9 cellular contexts compared by ENCODE assay signal in genomic region chr6:53796791-53797190, GRCh38. TPM values are rescaled to one million over a fixed set of nuclear protein-coding genes. Genes with fewer than 3 reads are reported as not detected.
A peak's percentile ranks its signal among the peaks of the same experiment; 100 is the strongest.
DNase-seq lines count a peak whose midpoint lies in the region; TF ChIP-seq lines count a peak whose summit lies in the region.
"Had no signal": no experiment of that assay in that cellular context is flagged by ENCODE, and none has a peak within 500 bp of the region (broad histone marks: within the 10 kb centered on the region; RNA-seq: fewer than 3 reads in every experiment).

No MANE protein-coding gene starts in this region.

- H2AFZ ChIP-seq in PC-9 (peak overlapping the region; percentile 92), neuron (ENCODE audit: low read depth, low read length) (no peak overlapping the region), Karpas-422 (ENCODE audit: low read length) (no peak overlapping the region)

- H3K4me3 ChIP-seq in Caco-2 (ENCODE audit: low read depth, low read length) (peak overlapping the region; percentile 98), PC-9 (peak overlapping the region; percentile 86; the same call in 1 of the 2 replicates), endocrine pancreas (ENCODE audit: control insufficient read depth, insufficient read depth, low read length) (peak overlapping the region; percentile 86), neuron (ENCODE audit: low read length) (peak overlapping the region; percentile 63), Karpas-422 (ENCODE audit: low read length) (no peak overlapping the region)

- H3K79me2 ChIP-seq in PC-9 (ENCODE audit: low read depth) (peaks cover 70% of the 10 kb centered on the region), Karpas-422 (ENCODE audit: low read length) (no peaks in the 10 kb centered on the region)

- H3F3A ChIP-seq in PC-9 (ENCODE audit: insufficient read depth, low read depth): peaks cover 19% of the 10 kb centered on the region

- no peaks in the 10 kb centered on the region for H3K27me3 Mint-ChIP-seq in Caco-2 (ENCODE audit: insufficient read depth, unreplicated experiment)

- H3K9me2 ChIP-seq in PC-9 (ENCODE audit: insufficient read depth) (no peaks in the 10 kb centered on the region), Karpas-422 (replicated peaks; ENCODE audit: insufficient read depth, low read length) (no peaks in the 10 kb centered on the region)

- CTCF ChIA-PET in Caco-2 (lab: Charles Lee): interaction anchor here (0.6 to 5.2 kb wide), 6 partner anchors 52 to 194 kb away, joined by 3 to 32 read pairs (median 10); no protein-coding TSS in a partner anchor
- CTCF ChIA-PET in PC-9 (lab: Charles Lee): interaction anchor here (1.3 to 5.0 kb wide), 2 partner anchors 69 to 159 kb away, joined by 3 to 23 read pairs; no protein-coding TSS in a partner anchor

- TF ChIP-seq CTCF in Caco-2 (IDR thresholded peaks at IDR 0.05; ENCODE audit: insufficient read depth in 1 of 2, low read depth in 1 of 2, low read length in 1 of 2, severe bottlenecking in 1 of 2, unreplicated experiment in 1 of 2) (no peak), PC-9 (conservative IDR thresholded peaks at IDR 0.05) (no peak)

- peak overlapping the region; percentile 94 for H3K27ac Mint-ChIP-seq in Caco-2 (ENCODE audit: unreplicated experiment)

- BruUV-seq in Caco-2 (replicated peaks; lab: Mats Ljungman, UMichigan): no TSS peak
- no TSS peak for BruUV-seq in PC-9 (replicated peaks; lab: Mats Ljungman, UMichigan)

- H3K9ac ChIP-seq in endocrine pancreas (ENCODE audit: control insufficient read depth, insufficient read depth, low read length): peak overlapping the region; percentile 77
- H3K9ac ChIP-seq in Karpas-422 (ENCODE audit: low read length): no peak overlapping the region

- DNase-seq in Caco-2 (no peak), PC-9 (peak in 1 of 2 experiments; percentile 59), CD1c-positive myeloid dendritic cell (ENCODE audit: extremely low spot score) (no peak), ureter (ENCODE audit: low spot score) (no peak), Karpas-422 (no peak), HCEC 1CT (no peak)

- H3K9me3 ChIP-seq in Caco-2 (no peaks in the 10 kb centered on the region), PC-9 (ENCODE audit: insufficient read depth, low read depth) (no peaks in the 10 kb centered on the region), endocrine pancreas (ENCODE audit: control insufficient read depth, low read length) (no peaks in the 10 kb centered on the region), neuron (ENCODE audit: low read length) (no peaks in the 10 kb centered on the region), Karpas-422 (ENCODE audit: low read length) (no peaks in the 10 kb centered on the region)

- H3K4me2 ChIP-seq in PC-9 (peak overlapping the region; percentile 85), Karpas-422 (ENCODE audit: low read depth, low read length, poor library complexity, severe bottlenecking) (no peak overlapping the region)

- H3K36me3 Mint-ChIP-seq in Caco-2 (ENCODE audit: insufficient read depth, unreplicated experiment): peaks cover 51% of the 10 kb centered on the region

- intact Hi-C loops in Caco-2 (cut with micrococcal nuclease; ENCODE audit: unreplicated experiment) (loop anchor here (1.0 kb wide), 1 partner anchor 15 kb away; no protein-coding TSS in a partner anchor), PC-9 (cut with micrococcal nuclease; ENCODE audit: unreplicated experiment) (loop anchor here (10.0 kb wide), 2 partner anchors 142 to 302 kb away; no protein-coding TSS in a partner anchor)

- no peaks in the 10 kb centered on the region for H3K9me3 Mint-ChIP-seq in Caco-2 (ENCODE audit: unreplicated experiment)

- H3K4me1 ChIP-seq in Caco-2 (peaks cover 26% of the 10 kb centered on the region), PC-9 (replicated peaks; ENCODE audit: insufficient read depth) (peaks cover 30% of the 10 kb centered on the region), endocrine pancreas (ENCODE audit: control insufficient read depth, insufficient read depth, low read length) (no peaks in the 10 kb centered on the region), neuron (ENCODE audit: insufficient read depth, low read length) (peaks cover 16% of the 10 kb centered on the region), Karpas-422 (ENCODE audit: low read length) (peaks cover 22% of the 10 kb centered on the region)

- POLR2A ChIA-PET in Caco-2 (lab: Charles Lee) (interaction anchor here (0.6 to 1.3 kb wide), 3 partner anchors 10 to 102 kb away, joined by 3 to 5 read pairs (median 4); no protein-coding TSS in a partner anchor), PC-9 (lab: Charles Lee; ENCODE audit: unreplicated experiment) (interaction anchor here (0.5 to 0.6 kb wide), 2 partner anchors 249 to 637 kb away, joined by 4 to 20 read pairs; no protein-coding TSS in a partner anchor)

- H4K20me1 ChIP-seq in PC-9 (ENCODE audit: insufficient read depth) (peaks cover 4% of the 10 kb centered on the region; the same call in 1 of the 2 replicates), Karpas-422 (ENCODE audit: insufficient read depth, low read depth, low read length) (no peaks in the 10 kb centered on the region)

- no peaks in the 10 kb centered on the region; the same call in 1 of the 2 replicates for H3K36me3 ChIP-seq in Caco-2 (ENCODE audit: control insufficient read depth, insufficient read depth, low read length)
- H3K36me3 ChIP-seq in PC-9 (ENCODE audit: low read depth): no peaks in the 10 kb centered on the region
- H3K36me3 ChIP-seq in endocrine pancreas (ENCODE audit: control insufficient read depth, insufficient read depth, low read length): no peaks in the 10 kb centered on the region
- H3K36me3 ChIP-seq in neuron (ENCODE audit: insufficient read depth, low read length): no peaks in the 10 kb centered on the region
- no peaks in the 10 kb centered on the region for H3K36me3 ChIP-seq in Karpas-422 (ENCODE audit: insufficient read depth, low read length)

- H3K27ac ChIP-seq in PC-9 (peak overlapping the region; percentile 70), Karpas-422 (ENCODE audit: low read length) (no peak overlapping the region)
- H3K27ac ChIP-seq: SJSA1 had no signal

- peak overlapping the region; percentile 97 for H3K4me3 Mint-ChIP-seq in Caco-2 (ENCODE audit: unreplicated experiment)

- H3K27me3 ChIP-seq in Caco-2 (replicated peaks; ENCODE audit: control insufficient read depth, insufficient read depth, low read length) (no peaks in the 10 kb centered on the region), PC-9 (ENCODE audit: insufficient read depth, low read depth) (no peaks in the 10 kb centered on the region), endocrine pancreas (ENCODE audit: control insufficient read depth, insufficient read depth, low read length) (no peaks in the 10 kb centered on the region), neuron (ENCODE audit: insufficient read depth, low read length) (no peaks in the 10 kb centered on the region), Karpas-422 (ENCODE audit: low read length) (no peaks in the 10 kb centered on the region)
- H3K27me3 ChIP-seq: SJSA1 had no signal

- peaks cover 38% of the 10 kb centered on the region for H3K4me1 Mint-ChIP-seq in Caco-2 (ENCODE audit: low read depth, unreplicated experiment)

RNA-seq across cellular contexts. Expression of gene LRRC1, which starts 2.0 kb away (rescaled TPM):
- 60.8 and 66.1 TPM in 2 replicates for total RNA-seq in Caco-2 (2022)
- total RNA-seq in PC-9 (2021): 23.0 and 26.4 TPM in 2 replicates
- total RNA-seq in ureter: 46.9 TPM
- 0.15 and 1.4 TPM in 2 replicates for total RNA-seq in Karpas-422 (2014; rRNA removed; shearing (Covaris generic); ENCODE audit: low replicate concordance)
